Comparison of ENCODE assay signal across 19 cellular contexts in genomic region chr21:29306920-29307319, GRCh38. TPM values are rescaled to one million over a fixed set of nuclear protein-coding genes. Genes with fewer than 3 reads are reported as not detected.
DNase-seq lines count a peak whose midpoint lies in the region; ATAC-seq and TF ChIP-seq lines count a peak whose summit lies in the region.
"Had no signal": no experiment of that assay in that cellular context is flagged by ENCODE, and none has a peak within 500 bp of the region (broad histone marks: within the 10 kb centered on the region; RNA-seq: fewer than 3 reads in every experiment).

No MANE protein-coding gene starts in this region.

- H3K27ac ChIP-seq in liver (ENCODE audit: low read depth in 1 of 2, low read length in 2 of 2): no peak overlapping the region
- H3K27ac ChIP-seq in CD8-positive, alpha-beta memory T cell (ENCODE audit: low read depth, low read length): no peak overlapping the region
- H3K27ac ChIP-seq: foreskin keratinocyte, prostate gland, SJSA1, vagina had no signal

- H3K4me3 ChIP-seq in GM12865 (ENCODE audit: low read depth, low read length) (peak overlapping the region; percentile 27; the same call in 1 of the 2 replicates), liver (ENCODE audit: low read depth in 1 of 3, low read length in 3 of 3) (no peak overlapping the region)
- H3K4me3 ChIP-seq in CD8-positive, alpha-beta memory T cell (ENCODE audit: low read length): no peak overlapping the region
- H3K4me3 ChIP-seq: left lung, prostate gland, SJSA1, spleen, stomach, vagina had no signal

- CTCF ChIA-PET in CD8-positive, alpha-beta memory T cell (lab: Charles Lee): no interaction called here

- DNase-seq in GM12865 (ENCODE audit: low read depth): peak; percentile 47
- no peak for DNase-seq in CD8-positive, alpha-beta memory T cell
- no peak for DNase-seq in progenitor cell of endocrine pancreas (ENCODE audit: low spot score, unreplicated experiment)
- DNase-seq in DMS153 (lab: John Stamatoyannopoulos, UW): no peak
- no peak for DNase-seq in T-helper 9 cell
- DNase-seq: activated CD4-positive, alpha-beta T cell treated with anti-CD3 and anti-CD28 coated beads, Interleukin-2, amount 50 U/mL, for 1 hour; foreskin keratinocyte; left lung; NCI-H1694 treated with DMSO at 0.1 percent for 48 hours; NCI-H526 treated with DMSO at 0.1 percent for 48 hours; PC-3; spleen; stomach had no signal

- H3K36me3 ChIP-seq in liver (ENCODE audit: control insufficient read depth in 4 of 4, insufficient read depth in 3 of 4, low read depth in 1 of 4, low read length in 3 of 4): peaks cover 0 to 2% (median 0%) of the 10 kb centered on the region in 4 donors
- no peaks in the 10 kb centered on the region for H3K36me3 ChIP-seq in CD8-positive, alpha-beta memory T cell (ENCODE audit: insufficient read depth, low read length)
- H3K36me3 ChIP-seq: left lung, prostate gland, stomach, vagina had no signal

- H3K27me3 Mint-ChIP-seq in CD8-positive, alpha-beta memory T cell: no peaks in the 10 kb centered on the region
- H3K27me3 Mint-ChIP-seq in progenitor cell of endocrine pancreas: no peaks in the 10 kb centered on the region

- no peak overlapping the region for H3K9ac ChIP-seq in liver (ENCODE audit: low read depth in 1 of 2, low read length in 2 of 2)

- H3K9me3 ChIP-seq in liver (ENCODE audit: control insufficient read depth in 4 of 4, low read length in 3 of 4): no peaks in the 10 kb centered on the region
- no peaks in the 10 kb centered on the region for H3K9me3 ChIP-seq in CD8-positive, alpha-beta memory T cell (ENCODE audit: low read length)
- H3K9me3 ChIP-seq: left lung, prostate gland, SJSA1, spleen, stomach, vagina had no signal

- TF ChIP-seq CTCF in GM12865 (IDR thresholded peaks at IDR 0.05; ENCODE audit: insufficient read depth, low read depth, low read length, missing control alignments) (no peak), liver (IDR thresholded peaks at IDR 0.05; ENCODE audit: low read depth, low read length, missing input control) (no peak), progenitor cell of endocrine pancreas (IDR thresholded peaks at IDR 0.05; ENCODE audit: unreplicated experiment) (no peak)

- peak; percentile 57 for ATAC-seq in GM21515 (IDR thresholded peaks at IDR 0.05; ENCODE audit: unreplicated experiment)
- peak; percentile 36 for ATAC-seq in HG03565 (IDR thresholded peaks at IDR 0.05; ENCODE audit: unreplicated experiment)
- ATAC-seq: foreskin keratinocyte, left lung, PC-3 had no signal

- H3K4me1 ChIP-seq in liver (ENCODE audit: control insufficient read depth in 4 of 4, insufficient read depth in 4 of 4, low read length in 3 of 4): peaks cover 5 to 44% (median 26%) of the 10 kb centered on the region in 4 donors
- peaks cover 7% of the 10 kb centered on the region for H3K4me1 ChIP-seq in CD8-positive, alpha-beta memory T cell (ENCODE audit: insufficient read depth, low read length)

- 77% methylated on average over 3 of the region's 3 CpGs for WGBS in liver

- H3K9me3 Mint-ChIP-seq in CD8-positive, alpha-beta memory T cell: no peaks in the 10 kb centered on the region
- H3K9me3 Mint-ChIP-seq in progenitor cell of endocrine pancreas (ENCODE audit: low read depth): peaks cover 8% of the 10 kb centered on the region

- H3K36me3 Mint-ChIP-seq in CD8-positive, alpha-beta memory T cell: peaks cover 0 to 7% (median 6%) of the 10 kb centered on the region in 3 donors
- peaks cover 12% of the 10 kb centered on the region for H3K36me3 Mint-ChIP-seq in progenitor cell of endocrine pancreas (ENCODE audit: insufficient read depth)

- peak overlapping the region in 1 of 8 donors; percentile 14 for H3K27ac Mint-ChIP-seq in CD8-positive, alpha-beta memory T cell
- H3K27ac Mint-ChIP-seq in progenitor cell of endocrine pancreas: no peak overlapping the region

- H3K4me1 Mint-ChIP-seq in CD8-positive, alpha-beta memory T cell: peaks cover 39 to 74% (median 71%) of the 10 kb centered on the region in 3 donors
- H3K4me1 Mint-ChIP-seq in progenitor cell of endocrine pancreas (ENCODE audit: low read depth): peaks cover 37% of the 10 kb centered on the region

- H3K4me3 Mint-ChIP-seq in CD8-positive, alpha-beta memory T cell: no peak overlapping the region
- no peak overlapping the region for H3K4me3 Mint-ChIP-seq in progenitor cell of endocrine pancreas (ENCODE audit: low read depth)

- TF ChIP-seq RAD21 in liver (IDR thresholded peaks at IDR 0.05): no peak

- H3K27me3 ChIP-seq in liver (ENCODE audit: control insufficient read depth in 4 of 4, insufficient read depth in 4 of 4, low read length in 3 of 4): no peaks in the 10 kb centered on the region
- no peaks in the 10 kb centered on the region for H3K27me3 ChIP-seq in CD8-positive, alpha-beta memory T cell (ENCODE audit: insufficient read depth, low read length, poor library complexity, severe bottlenecking)
- H3K27me3 ChIP-seq: foreskin keratinocyte, left lung, SJSA1, spleen, stomach, vagina had no signal

- POLR2A ChIA-PET in CD8-positive, alpha-beta memory T cell (lab: Charles Lee): no interaction called here

TF ChIP-seq in liver, 16 proteins besides CTCF, POLR2A, EP300 and RAD21:
- TF ChIP-seq FOXA1 (IDR thresholded peaks at IDR 0.05) (no peak), HNF4A (conservative IDR thresholded peaks at IDR 0.05) (peak; percentile 21 to 46)
- TF ChIP-seq, protein P1, sequence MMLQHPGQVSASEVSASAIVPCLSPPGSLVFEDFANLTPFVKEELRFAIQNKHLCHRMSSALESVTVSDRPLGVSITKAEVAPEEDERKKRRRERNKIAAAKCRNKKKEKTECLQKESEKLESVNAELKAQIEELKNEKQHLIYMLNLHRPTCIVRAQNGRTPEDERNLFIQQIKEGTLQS (IDR thresholded peaks at IDR 0.05): no peak

RNA-seq across cellular contexts. Expression of gene BACH1, which starts 8.2 kb away (rescaled TPM):
- total RNA-seq in liver (10 to 100 TPM; 29.8 to 47.1 TPM), progenitor cell of endocrine pancreas (83.2 and 95.5 TPM in 2 replicates)
- polyA plus RNA-seq in liver: 1 to 10 TPM; 7.5 to 9.9 TPM
- 10 to 100 TPM; 20.8 to 25.6 TPM for total RNA-seq in CD8-positive, alpha-beta memory T cell
- polyA plus RNA-seq in CD8-positive, alpha-beta memory T cell: 13.0 TPM
